Comparison of ENCODE assay signal across 7 cellular contexts in the genomic region with DNA sequence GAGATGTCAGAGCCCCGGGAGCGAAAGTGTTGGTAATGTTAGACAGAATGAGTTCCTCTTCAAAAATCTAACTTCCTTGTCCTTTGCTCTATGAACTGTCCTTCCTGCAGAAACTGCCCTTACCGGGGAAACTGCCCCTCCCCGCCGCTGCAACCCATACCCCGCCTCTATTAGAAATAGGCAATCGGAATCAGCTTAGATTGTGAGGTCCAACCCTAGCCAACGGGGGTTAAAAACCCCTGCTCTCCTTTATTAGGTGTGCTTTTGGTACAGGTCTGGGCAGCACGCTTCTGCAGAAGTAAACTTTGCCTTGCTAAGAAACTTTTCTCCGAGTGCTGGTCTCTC. TPM values are rescaled to one million over a fixed set of nuclear protein-coding genes. Genes with fewer than 3 reads are reported as not detected.
DNase-seq lines count a peak whose midpoint lies in the region; ATAC-seq and TF ChIP-seq lines count a peak whose summit lies in the region.
"Had no signal": no experiment of that assay in that cellular context is flagged by ENCODE, and none has a peak within 500 bp of the region (broad histone marks: within the 10 kb centered on the region; RNA-seq: fewer than 3 reads in every experiment).

No MANE protein-coding gene starts in this region.

- peak overlapping the region; percentile 84 for H3K4me3 Mint-ChIP-seq in activated CD4-positive, alpha-beta memory T cell treated with anti-CD3 and anti-CD28 coated beads for 36 hours

- H3K27ac Mint-ChIP-seq in activated CD4-positive, alpha-beta memory T cell treated with anti-CD3 and anti-CD28 coated beads for 36 hours = peak overlapping the region; percentile 91

- peaks cover 28% of the 10 kb centered on the region for H3K36me3 ChIP-seq in lower lobe of right lung

- H3K36me3 Mint-ChIP-seq in activated CD4-positive, alpha-beta memory T cell treated with anti-CD3 and anti-CD28 coated beads for 36 hours = peaks cover 7% of the 10 kb centered on the region

- intact Hi-C loops in activated CD4-positive, alpha-beta memory T cell treated with anti-CD3 and anti-CD28 coated beads for 36 hours (cut with micrococcal nuclease) = loop anchor here (1.0 to 5.0 kb wide), 3 partner anchors 11 to 131 kb away; a partner anchor contains a TSS
- intact Hi-C loops in lower lobe of right lung (cut with DNase I) = loop anchor here (5.0 kb wide), 1 partner anchor 39 kb away; no protein-coding TSS in a partner anchor

- H3K27me3 ChIP-seq in lower lobe of right lung (ENCODE audit: low read depth) = no peaks in the 10 kb centered on the region

- TF ChIP-seq CTCF in lower lobe of right lung (IDR thresholded peaks at IDR 0.05) = no peak

- no peaks in the 10 kb centered on the region for H3K27me3 Mint-ChIP-seq in activated CD4-positive, alpha-beta memory T cell treated with anti-CD3 and anti-CD28 coated beads for 36 hours

- peak; percentile 30 to 45 for ATAC-seq in lower lobe of right lung
- no peak for ATAC-seq in HG02571 (IDR thresholded peaks at IDR 0.05; ENCODE audit: unreplicated experiment)

- CTCF ChIA-PET in activated CD4-positive, alpha-beta memory T cell treated with anti-CD3 and anti-CD28 coated beads for 36 hours (lab: Charles Lee) = interaction anchor here (0.6 to 3.7 kb wide), 30 partner anchors 10 to 1089 kb away, joined by 3 to 54 read pairs (median 4); a partner anchor contains a TSS

- H3K4me1 Mint-ChIP-seq in activated CD4-positive, alpha-beta memory T cell treated with anti-CD3 and anti-CD28 coated beads for 36 hours (ENCODE audit: low read depth) = peaks cover 26% of the 10 kb centered on the region

- peaks cover 42% of the 10 kb centered on the region for H3K4me1 ChIP-seq in lower lobe of right lung

- peak overlapping the region; percentile 59 for H3K4me3 ChIP-seq in lower lobe of right lung

- H3K9me3 Mint-ChIP-seq in activated CD4-positive, alpha-beta memory T cell treated with anti-CD3 and anti-CD28 coated beads for 36 hours = no peaks in the 10 kb centered on the region

- no peaks in the 10 kb centered on the region for H3K9me3 ChIP-seq in lower lobe of right lung

- POLR2A ChIA-PET in activated CD4-positive, alpha-beta memory T cell treated with anti-CD3 and anti-CD28 coated beads for 36 hours (lab: Charles Lee) = interaction anchor here (0.8 to 3.5 kb wide), 6 partner anchors 11 to 114 kb away, joined by 3 to 26 read pairs (median 6); a partner anchor contains a TSS

- DNase-seq in NCI-H526 (lab: John Stamatoyannopoulos, UW) (peak; percentile 36 to 72), NCI-H526 treated with DMSO at 0.1 percent for 48 hours (lab: John Stamatoyannopoulos, UW) (no peak), lower lobe of right lung (peak; percentile 67), erythroblast (lab: John Stamatoyannopoulos, UW) (no peak)
- DNase-seq in activated CD4-positive, alpha-beta memory T cell treated with anti-CD3 and anti-CD28 coated beads for 36 hours = no peak

- H3K27ac ChIP-seq in lower lobe of right lung = peak overlapping the region; percentile 94

- TF ChIP-seq POLR2A in erythroblast (IDR thresholded peaks at IDR 0.05; ENCODE audit: low read length) = no peak

RNA-seq across cellular contexts. Expression of a gene that starts 11.5 kb away (rescaled TPM):
- total RNA-seq in activated CD4-positive, alpha-beta memory T cell treated with anti-CD3 and anti-CD28 coated beads for 36 hours = 100 to 1,000 TPM; 430 to 447 TPM
- 584 TPM for total RNA-seq in lower lobe of right lung

RNA-seq across cellular contexts. Expression of a gene that starts 13.1 kb away (rescaled TPM):
- 100 to 1,000 TPM; 134 to 137 TPM for total RNA-seq in activated CD4-positive, alpha-beta memory T cell treated with anti-CD3 and anti-CD28 coated beads for 36 hours
- total RNA-seq in lower lobe of right lung = 90.2 TPM

RNA-seq across cellular contexts. Expression of a gene that starts 13.7 kb away (rescaled TPM):
- total RNA-seq in activated CD4-positive, alpha-beta memory T cell treated with anti-CD3 and anti-CD28 coated beads for 36 hours = 10 to 100 TPM; 84.1 to 84.8 TPM
- 38.7 TPM for total RNA-seq in lower lobe of right lung

RNA-seq across cellular contexts. Expression of a gene that starts 17.4 kb away (rescaled TPM):
- not detected for total RNA-seq in activated CD4-positive, alpha-beta memory T cell treated with anti-CD3 and anti-CD28 coated beads for 36 hours
- total RNA-seq in lower lobe of right lung = not detected
- total RNA-seq: lung microvascular endothelial cell had no signal

RNA-seq across cellular contexts. Expression of a gene that starts 23.9 kb away (rescaled TPM):
- not detected for total RNA-seq in activated CD4-positive, alpha-beta memory T cell treated with anti-CD3 and anti-CD28 coated beads for 36 hours
- total RNA-seq in lower lobe of right lung = 64.2 TPM

Comparison
In these comparisons a context has a peak if more than half of its experiments do, and no peak if none do; other contexts are left out.
1. DNase-seq: peak in NCI-H526 (2 of 2) and lower lobe of right lung (single experiment); none in NCI-H526 treated with DMSO at 0.1 percent for 48 hours (single experiment), activated CD4-positive, alpha-beta memory T cell treated with anti-CD3 and anti-CD28 coated beads for 36 hours (single experiment) and erythroblast (0 of 2).